In genomic region chr5:10863763-10864383, GRCh38 we compare ENCODE assay signal across 9 cellular contexts.
DNase-seq lines count a peak whose midpoint lies in the region; ATAC-seq and TF ChIP-seq lines count a peak whose summit lies in the region.
"Had no signal": no experiment of that assay in that cellular context is flagged by ENCODE, and none has a peak within 500 bp of the region (broad histone marks: within the 10 kb centered on the region; RNA-seq: fewer than 3 reads in every experiment).

No MANE protein-coding gene starts in this region.

- H3K4me3 ChIP-seq in CD4-positive, alpha-beta memory T cell (ENCODE audit: low read length in 2 of 2): no peak overlapping the region
- H3K4me3 ChIP-seq in OCI-LY7 (ENCODE audit: low read depth, low read length, poor library complexity, severe bottlenecking): no peak overlapping the region
- no peak overlapping the region for H3K4me3 ChIP-seq in fibroblast of villous mesenchyme (ENCODE audit: low read depth, low read length)

- peaks cover 0 to 6% (median 2%) of the 10 kb centered on the region in 4 donors for H3K4me1 Mint-ChIP-seq in CD4-positive, alpha-beta memory T cell
- H3K4me1 Mint-ChIP-seq in activated T-cell treated with anti-CD3 and anti-CD28 coated beads, Interleukin-2, amount 50 U/mL, for 4 hours (ENCODE audit: low read depth): no peaks in the 10 kb centered on the region

- peak; percentile 88 for ATAC-seq in HG03135 (IDR thresholded peaks at IDR 0.05; ENCODE audit: unreplicated experiment)
- ATAC-seq in activated T-cell treated with anti-CD3 and anti-CD28 coated beads, Interleukin-2, amount 50 U/mL, for 4 hours: peak in 1 of 2 donors; percentile 73

- no peaks in the 10 kb centered on the region for H4K20me1 ChIP-seq in OCI-LY7 (ENCODE audit: insufficient read depth, low read length)

- no peaks in the 10 kb centered on the region for H3K4me1 ChIP-seq in CD4-positive, alpha-beta memory T cell (ENCODE audit: insufficient read depth, low read length)
- H3K4me1 ChIP-seq in OCI-LY7 (ENCODE audit: insufficient read depth, low read length, poor library complexity, severe bottlenecking): no peaks in the 10 kb centered on the region

- CTCF ChIA-PET in CD4-positive, alpha-beta memory T cell (lab: Charles Lee; ENCODE audit: partially characterized antibody): interaction anchor here (0.6 to 1.4 kb wide), 8 partner anchors 8 to 449 kb away, joined by 3 to 8 read pairs (median 4); no protein-coding TSS in a partner anchor
- CTCF ChIA-PET in OCI-LY7 (lab: Charles Lee; ENCODE audit: unreplicated experiment): no interaction called here

- H3K27me3 ChIP-seq in CD4-positive, alpha-beta memory T cell (ENCODE audit: insufficient read depth, low read length): no peaks in the 10 kb centered on the region

- BruUV-seq in OCI-LY7 (replicated peaks; lab: Mats Ljungman, UMichigan): no TSS peak

- DNase-seq in CD4-positive, alpha-beta memory T cell: peak in 4 of 5 donors; percentile 32 to 43 (median 40)
- DNase-seq in GM19238 (ENCODE audit: insufficient read length, low spot score): peak; percentile 63
- DNase-seq in OCI-LY7 (ENCODE audit: low spot score): peak; percentile 59
- peak; percentile 45 for DNase-seq in activated T-cell treated with anti-CD3 and anti-CD28 coated beads, Interleukin-2, amount 50 U/mL, for 4 hours
- DNase-seq in fibroblast of villous mesenchyme (ENCODE audit: low read depth): peak; percentile 48
- DNase-seq in posterior cingulate gyrus: peak in 7 of 10 donors; percentile 37 to 89 (median 62)
- no peak for DNase-seq in occipital lobe (lab: John Stamatoyannopoulos, UW)

- H3K36me3 Mint-ChIP-seq in CD4-positive, alpha-beta memory T cell: no peaks in the 10 kb centered on the region
- H3K36me3 Mint-ChIP-seq in activated T-cell treated with anti-CD3 and anti-CD28 coated beads, Interleukin-2, amount 50 U/mL, for 4 hours (ENCODE audit: insufficient read depth): no peaks in the 10 kb centered on the region

- peaks cover 2 to 6% of the 10 kb centered on the region in 2 donors for H3K27me3 Mint-ChIP-seq in CD4-positive, alpha-beta memory T cell
- peaks cover 2% of the 10 kb centered on the region for H3K27me3 Mint-ChIP-seq in activated T-cell treated with anti-CD3 and anti-CD28 coated beads, Interleukin-2, amount 50 U/mL, for 4 hours (ENCODE audit: low read depth)

- POLR2A ChIA-PET in CD4-positive, alpha-beta memory T cell (lab: Charles Lee; ENCODE audit: partially characterized antibody): no interaction called here
- POLR2A ChIA-PET in OCI-LY7 (lab: Charles Lee): interaction anchor here (0.6 kb wide), 1 partner anchor 139 kb away, joined by 3 read pairs; no protein-coding TSS in a partner anchor

- H3K9me3 Mint-ChIP-seq in CD4-positive, alpha-beta memory T cell: peaks cover 0 to 3% (median 0%) of the 10 kb centered on the region in 8 donors
- H3K9me3 Mint-ChIP-seq in activated T-cell treated with anti-CD3 and anti-CD28 coated beads, Interleukin-2, amount 50 U/mL, for 4 hours: no peaks in the 10 kb centered on the region
- H3K9me3 Mint-ChIP-seq: T-helper 1 cell treated with Interleukin-12 subunit alpha and Interleukin-12 subunit beta and Interleukin-4 antibody, amounts not matched to agents 30 μg/mL and 1 μg/mL, for 36 hours had no signal

- no peak overlapping the region for H2AFZ ChIP-seq in OCI-LY7 (ENCODE audit: low read length)

- TF ChIP-seq CTCF in OCI-LY7 (conservative IDR thresholded peaks at IDR 0.05; ENCODE audit: low read length): peak; percentile 95
- peak; percentile 89 for TF ChIP-seq CTCF in fibroblast of villous mesenchyme (IDR thresholded peaks at IDR 0.05; ENCODE audit: insufficient read depth, low read depth, low read length)

- no peak overlapping the region for H3K27ac Mint-ChIP-seq in CD4-positive, alpha-beta memory T cell
- H3K27ac Mint-ChIP-seq: T-helper 1 cell treated with Interleukin-12 subunit alpha and Interleukin-12 subunit beta and Interleukin-4 antibody, amounts not matched to agents 30 μg/mL and 1 μg/mL, for 36 hours had no signal

- no peak overlapping the region for H3K4me2 ChIP-seq in OCI-LY7 (ENCODE audit: low read length)

- H3K27ac ChIP-seq in CD4-positive, alpha-beta memory T cell (ENCODE audit: low read depth, low read length): no peak overlapping the region
- no peak overlapping the region for H3K27ac ChIP-seq in OCI-LY7 (ENCODE audit: low read depth, low read length, poor library complexity, severe bottlenecking)

- intact Hi-C loops in CD4-positive, alpha-beta memory T cell (cut with micrococcal nuclease): loop anchor here (2.0 to 10.0 kb wide), 3 partner anchors 319 to 1161 kb away; no protein-coding TSS in a partner anchor
- intact Hi-C loops in OCI-LY7 (cut with micrococcal nuclease; ENCODE audit: unreplicated experiment): loop anchor here (5.0 to 10.0 kb wide), 2 partner anchors 167 to 409 kb away; no protein-coding TSS in a partner anchor
- intact Hi-C loops in posterior cingulate gyrus (cut with DNase I): no loop called here

- no peaks in the 10 kb centered on the region for H3K36me3 ChIP-seq in CD4-positive, alpha-beta memory T cell (ENCODE audit: insufficient read depth, low read length)
- no peaks in the 10 kb centered on the region for H3K36me3 ChIP-seq in OCI-LY7 (ENCODE audit: insufficient read depth, low read length)

- peak overlapping the region in 1 of 8 donors; percentile 37 for H3K4me3 Mint-ChIP-seq in CD4-positive, alpha-beta memory T cell
- H3K4me3 Mint-ChIP-seq in activated T-cell treated with anti-CD3 and anti-CD28 coated beads, Interleukin-2, amount 50 U/mL, for 4 hours: no peak overlapping the region
- H3K4me3 Mint-ChIP-seq: T-helper 1 cell treated with Interleukin-12 subunit alpha and Interleukin-12 subunit beta and Interleukin-4 antibody, amounts not matched to agents 30 μg/mL and 1 μg/mL, for 36 hours had no signal

- H3K79me2 ChIP-seq in OCI-LY7 (ENCODE audit: insufficient read depth, low read depth, low read length): no peaks in the 10 kb centered on the region

- no peaks in the 10 kb centered on the region for H3K9me2 ChIP-seq in OCI-LY7 (ENCODE audit: insufficient read depth, low read length)

- H3K9me3 ChIP-seq in CD4-positive, alpha-beta memory T cell (ENCODE audit: control insufficient read depth in 1 of 2, low read length in 2 of 2): no peaks in the 10 kb centered on the region
- no peaks in the 10 kb centered on the region for H3K9me3 ChIP-seq in OCI-LY7 (ENCODE audit: low read length)
